1 cellular context compared by ENCODE assay signal in genomic region chr6:30748851-30749540, GRCh38.
TF ChIP-seq lines count a peak whose summit lies in the region.

No MANE protein-coding gene starts in this region.

TF ChIP-seq in GM23338, 12 proteins besides CTCF, POLR2A, EP300 and RAD21 (continued from another document):
- TF ChIP-seq, protein P1, sequence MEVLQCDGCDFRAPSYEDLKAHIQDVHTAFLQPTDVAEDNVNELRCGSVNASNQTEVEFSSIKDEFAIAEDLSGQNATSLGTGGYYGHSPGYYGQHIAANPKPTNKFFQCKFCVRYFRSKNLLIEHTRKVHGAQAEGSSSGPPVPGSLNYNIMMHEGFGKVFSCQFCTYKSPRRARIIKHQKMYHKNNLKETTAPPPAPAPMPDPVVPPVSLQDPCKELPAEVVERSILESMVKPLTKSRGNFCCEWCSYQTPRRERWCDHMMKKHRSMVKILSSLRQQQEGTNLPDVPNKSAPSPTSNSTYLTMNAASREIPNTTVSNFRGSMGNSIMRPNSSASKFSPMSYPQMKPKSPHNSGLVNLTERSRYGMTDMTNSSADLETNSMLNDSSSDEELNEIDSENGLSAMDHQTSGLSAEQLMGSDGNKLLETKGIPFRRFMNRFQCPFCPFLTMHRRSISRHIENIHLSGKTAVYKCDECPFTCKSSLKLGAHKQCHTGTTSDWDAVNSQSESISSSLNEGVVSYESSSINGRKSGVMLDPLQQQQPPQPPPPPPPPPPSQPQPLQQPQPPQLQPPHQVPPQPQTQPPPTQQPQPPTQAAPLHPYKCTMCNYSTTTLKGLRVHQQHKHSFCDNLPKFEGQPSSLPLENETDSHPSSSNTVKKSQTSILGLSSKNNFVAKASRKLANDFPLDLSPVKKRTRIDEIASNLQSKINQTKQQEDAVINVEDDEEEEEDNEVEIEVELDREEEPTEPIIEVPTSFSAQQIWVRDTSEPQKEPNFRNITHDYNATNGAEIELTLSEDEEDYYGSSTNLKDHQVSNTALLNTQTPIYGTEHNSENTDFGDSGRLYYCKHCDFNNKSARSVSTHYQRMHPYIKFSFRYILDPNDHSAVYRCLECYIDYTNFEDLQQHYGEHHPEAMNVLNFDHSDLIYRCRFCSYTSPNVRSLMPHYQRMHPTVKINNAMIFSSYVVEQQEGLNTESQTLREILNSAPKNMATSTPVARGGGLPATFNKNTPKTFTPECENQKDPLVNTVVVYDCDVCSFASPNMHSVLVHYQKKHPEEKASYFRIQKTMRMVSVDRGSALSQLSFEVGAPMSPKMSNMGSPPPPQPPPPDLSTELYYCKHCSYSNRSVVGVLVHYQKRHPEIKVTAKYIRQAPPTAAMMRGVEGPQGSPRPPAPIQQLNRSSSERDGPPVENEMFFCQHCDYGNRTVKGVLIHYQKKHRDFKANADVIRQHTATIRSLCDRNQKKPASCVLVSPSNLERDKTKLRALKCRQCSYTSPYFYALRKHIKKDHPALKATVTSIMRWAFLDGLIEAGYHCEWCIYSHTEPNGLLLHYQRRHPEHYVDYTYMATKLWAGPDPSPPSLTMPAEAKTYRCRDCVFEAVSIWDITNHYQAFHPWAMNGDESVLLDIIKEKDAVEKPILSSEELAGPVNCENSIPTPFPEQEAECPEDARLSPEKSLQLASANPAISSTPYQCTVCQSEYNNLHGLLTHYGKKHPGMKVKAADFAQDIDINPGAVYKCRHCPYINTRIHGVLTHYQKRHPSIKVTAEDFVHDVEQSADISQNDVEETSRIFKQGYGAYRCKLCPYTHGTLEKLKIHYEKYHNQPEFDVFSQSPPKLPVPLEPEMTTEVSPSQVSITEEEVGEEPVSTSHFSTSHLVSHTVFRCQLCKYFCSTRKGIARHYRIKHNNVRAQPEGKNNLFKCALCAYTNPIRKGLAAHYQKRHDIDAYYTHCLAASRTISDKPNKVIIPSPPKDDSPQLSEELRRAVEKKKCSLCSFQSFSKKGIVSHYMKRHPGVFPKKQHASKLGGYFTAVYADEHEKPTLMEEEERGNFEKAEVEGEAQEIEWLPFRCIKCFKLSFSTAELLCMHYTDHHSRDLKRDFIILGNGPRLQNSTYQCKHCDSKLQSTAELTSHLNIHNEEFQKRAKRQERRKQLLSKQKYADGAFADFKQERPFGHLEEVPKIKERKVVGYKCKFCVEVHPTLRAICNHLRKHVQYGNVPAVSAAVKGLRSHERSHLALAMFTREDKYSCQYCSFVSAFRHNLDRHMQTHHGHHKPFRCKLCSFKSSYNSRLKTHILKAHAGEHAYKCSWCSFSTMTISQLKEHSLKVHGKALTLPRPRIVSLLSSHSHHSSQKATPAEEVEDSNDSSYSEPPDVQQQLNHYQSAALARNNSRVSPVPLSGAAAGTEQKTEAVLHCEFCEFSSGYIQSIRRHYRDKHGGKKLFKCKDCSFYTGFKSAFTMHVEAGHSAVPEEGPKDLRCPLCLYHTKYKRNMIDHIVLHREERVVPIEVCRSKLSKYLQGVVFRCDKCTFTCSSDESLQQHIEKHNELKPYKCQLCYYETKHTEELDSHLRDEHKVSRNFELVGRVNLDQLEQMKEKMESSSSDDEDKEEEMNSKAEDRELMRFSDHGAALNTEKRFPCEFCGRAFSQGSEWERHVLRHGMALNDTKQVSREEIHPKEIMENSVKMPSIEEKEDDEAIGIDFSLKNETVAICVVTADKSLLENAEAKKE (CRISPR knock-in tag; IDR thresholded peaks at IDR 0.05), result no peak
- TF ChIP-seq EZH2 (IDR thresholded peaks at IDR 0.05; ENCODE audit: low read depth, unreplicated experiment) (no peak), STAT1 (IDR thresholded peaks at IDR 0.05; ENCODE audit: unreplicated experiment) (no peak), NANOG (IDR thresholded peaks at IDR 0.05; ENCODE audit: borderline replicate concordance) (no peak), EZH2phosphoT487 (IDR thresholded peaks at IDR 0.05; ENCODE audit: unreplicated experiment) (no peak), JUNB (IDR thresholded peaks at IDR 0.05; ENCODE audit: unreplicated experiment) (no peak), POLR2AphosphoS5 (IDR thresholded peaks at IDR 0.05; ENCODE audit: low read depth) (no peak), ETS1 (IDR thresholded peaks at IDR 0.05) (no peak)
- TF ChIP-seq, protein P2, sequence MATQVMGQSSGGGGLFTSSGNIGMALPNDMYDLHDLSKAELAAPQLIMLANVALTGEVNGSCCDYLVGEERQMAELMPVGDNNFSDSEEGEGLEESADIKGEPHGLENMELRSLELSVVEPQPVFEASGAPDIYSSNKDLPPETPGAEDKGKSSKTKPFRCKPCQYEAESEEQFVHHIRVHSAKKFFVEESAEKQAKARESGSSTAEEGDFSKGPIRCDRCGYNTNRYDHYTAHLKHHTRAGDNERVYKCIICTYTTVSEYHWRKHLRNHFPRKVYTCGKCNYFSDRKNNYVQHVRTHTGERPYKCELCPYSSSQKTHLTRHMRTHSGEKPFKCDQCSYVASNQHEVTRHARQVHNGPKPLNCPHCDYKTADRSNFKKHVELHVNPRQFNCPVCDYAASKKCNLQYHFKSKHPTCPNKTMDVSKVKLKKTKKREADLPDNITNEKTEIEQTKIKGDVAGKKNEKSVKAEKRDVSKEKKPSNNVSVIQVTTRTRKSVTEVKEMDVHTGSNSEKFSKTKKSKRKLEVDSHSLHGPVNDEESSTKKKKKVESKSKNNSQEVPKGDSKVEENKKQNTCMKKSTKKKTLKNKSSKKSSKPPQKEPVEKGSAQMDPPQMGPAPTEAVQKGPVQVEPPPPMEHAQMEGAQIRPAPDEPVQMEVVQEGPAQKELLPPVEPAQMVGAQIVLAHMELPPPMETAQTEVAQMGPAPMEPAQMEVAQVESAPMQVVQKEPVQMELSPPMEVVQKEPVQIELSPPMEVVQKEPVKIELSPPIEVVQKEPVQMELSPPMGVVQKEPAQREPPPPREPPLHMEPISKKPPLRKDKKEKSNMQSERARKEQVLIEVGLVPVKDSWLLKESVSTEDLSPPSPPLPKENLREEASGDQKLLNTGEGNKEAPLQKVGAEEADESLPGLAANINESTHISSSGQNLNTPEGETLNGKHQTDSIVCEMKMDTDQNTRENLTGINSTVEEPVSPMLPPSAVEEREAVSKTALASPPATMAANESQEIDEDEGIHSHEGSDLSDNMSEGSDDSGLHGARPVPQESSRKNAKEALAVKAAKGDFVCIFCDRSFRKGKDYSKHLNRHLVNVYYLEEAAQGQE (IDR thresholded peaks at IDR 0.05; ENCODE audit: unreplicated experiment), result no peak
